In genomic region chrX:100643212-100643611, GRCh38 we compare ENCODE assay signal across 2 cellular contexts.
TF ChIP-seq lines count a peak whose summit lies in the region.

No MANE protein-coding gene starts in this region.

TF ChIP-seq in SK-N-SH, 30 proteins besides CTCF, POLR2A, EP300 and RAD21 (continued from another document):
- TF ChIP-seq GATA2 (CRISPR knock-in tag; IDR thresholded peaks at IDR 0.05) (no peak), TCF12 (IDR thresholded peaks at IDR 0.05) (no peak), YY1 (IDR thresholded peaks at IDR 0.05; ENCODE audit: low read depth) (no peak), RXRA (IDR thresholded peaks at IDR 0.05; ENCODE audit: borderline replicate concordance, low read depth) (no peak), PBX3 (IDR thresholded peaks at IDR 0.05) (no peak), FOXJ3 (CRISPR knock-in tag; IDR thresholded peaks at IDR 0.05) (no peak), FOXM1 (IDR thresholded peaks at IDR 0.05; ENCODE audit: low read depth) (no peak), USF2 (IDR thresholded peaks at IDR 0.05; ENCODE audit: borderline replicate concordance, low read depth, low read length) (no peak), REST (IDR thresholded peaks at IDR 0.05; ENCODE audit: low read depth, low read length) (no peak), MEF2A (IDR thresholded peaks at IDR 0.05; ENCODE audit: borderline replicate concordance, low read depth) (no peak), TEAD4 (IDR thresholded peaks at IDR 0.05; ENCODE audit: borderline replicate concordance, insufficient read depth) (no peak), JUND (IDR thresholded peaks at IDR 0.05) (no peak), NRF1 (IDR thresholded peaks at IDR 0.05; ENCODE audit: low read depth, low read length) (no peak), ZBTB33 (IDR thresholded peaks at IDR 0.05; ENCODE audit: borderline replicate concordance, low read depth) (no peak)

TF ChIP-seq in SK-N-SH treated with all-trans-retinoic acid at 6 μM for 48 hours, 23 proteins besides CTCF, POLR2A, EP300 and RAD21 (continued from another document):
- TF ChIP-seq PATZ1 (CRISPR knock-in tag; IDR thresholded peaks at IDR 0.05; ENCODE audit: borderline replicate concordance) (no peak), ARNTL (CRISPR knock-in tag; IDR thresholded peaks at IDR 0.05; ENCODE audit: borderline replicate concordance, low read depth) (no peak), GLIS3 (CRISPR knock-in tag; IDR thresholded peaks at IDR 0.05) (no peak), OSR1 (CRISPR knock-in tag; IDR thresholded peaks at IDR 0.05) (no peak), ZFP30 (CRISPR knock-in tag; IDR thresholded peaks at IDR 0.05) (no peak), TSHZ2 (CRISPR knock-in tag; IDR thresholded peaks at IDR 0.05) (no peak), RARB (CRISPR knock-in tag; IDR thresholded peaks at IDR 0.05) (no peak), CSDC2 (CRISPR knock-in tag; IDR thresholded peaks at IDR 0.05) (no peak), ISL1 (CRISPR knock-in tag; IDR thresholded peaks at IDR 0.05) (no peak), ZC3H10 (CRISPR knock-in tag; IDR thresholded peaks at IDR 0.05) (no peak), SNAI2 (CRISPR knock-in tag; IDR thresholded peaks at IDR 0.05) (no peak), PPARA (CRISPR knock-in tag; IDR thresholded peaks at IDR 0.05; ENCODE audit: borderline replicate concordance) (no peak), ZNF8 (CRISPR knock-in tag; IDR thresholded peaks at IDR 0.05) (no peak), ZNF70 (CRISPR knock-in tag; IDR thresholded peaks at IDR 0.05) (no peak)
